ENCODE assay signal across 15 cellular contexts in genomic region chr18:35131387-35132283, GRCh38.
DNase-seq lines count a peak whose midpoint lies in the region; ATAC-seq and TF ChIP-seq lines count a peak whose summit lies in the region.
"Had no signal": no experiment of that assay in that cellular context is flagged by ENCODE, and none has a peak within 500 bp of the region (broad histone marks: within the 10 kb centered on the region; RNA-seq: fewer than 3 reads in every experiment).

No MANE protein-coding gene starts in this region.

- no peak for TF ChIP-seq CTCF in GM10248 (IDR thresholded peaks at IDR 0.05; ENCODE audit: control extremely low read depth, extremely low read depth, low read depth, missing control alignments)

- H3K36me3 Mint-ChIP-seq in activated T-cell treated with anti-CD3 and anti-CD28 coated beads, Interleukin-2, amount 50 U/mL, for 24 hours (ENCODE audit: low read depth): peaks cover 96% of the 10 kb centered on the region
- H3K36me3 Mint-ChIP-seq in memory B cell: peaks cover 59% of the 10 kb centered on the region

- no peaks in the 10 kb centered on the region for H3K9me3 Mint-ChIP-seq in activated T-cell treated with anti-CD3 and anti-CD28 coated beads, Interleukin-2, amount 50 U/mL, for 24 hours
- H3K9me3 Mint-ChIP-seq in memory B cell: no peaks in the 10 kb centered on the region
- H3K9me3 Mint-ChIP-seq: nephron had no signal

- POLR2A ChIA-PET in GM10248 (lab: Yijun Ruan, JAX): no interaction called here

- no peaks in the 10 kb centered on the region for H3K4me1 Mint-ChIP-seq in activated T-cell treated with anti-CD3 and anti-CD28 coated beads, Interleukin-2, amount 50 U/mL, for 24 hours (ENCODE audit: low read depth)
- peaks cover 3% of the 10 kb centered on the region for H3K4me1 Mint-ChIP-seq in memory B cell
- H3K4me1 Mint-ChIP-seq: nephron had no signal

- no peak overlapping the region for H3K4me3 Mint-ChIP-seq in activated T-cell treated with anti-CD3 and anti-CD28 coated beads, Interleukin-2, amount 50 U/mL, for 24 hours
- no peak overlapping the region for H3K4me3 Mint-ChIP-seq in memory B cell
- H3K4me3 Mint-ChIP-seq: activated CD4-positive, alpha-beta T cell treated with anti-CD3 and anti-CD28 coated beads for 36 hours; nephron had no signal

- ATAC-seq in esophagus mucosa (peak; percentile 28), memory B cell (ENCODE audit: low read depth) (no peak), GM19351 (IDR thresholded peaks at IDR 0.05; ENCODE audit: unreplicated experiment) (no peak)
- ATAC-seq: activated CD4-positive, alpha-beta T cell treated with anti-CD3 and anti-CD28 coated beads for 36 hours had no signal

- H3K27ac Mint-ChIP-seq in activated T-cell treated with anti-CD3 and anti-CD28 coated beads, Interleukin-2, amount 50 U/mL, for 24 hours: peak overlapping the region; percentile 16
- peak overlapping the region; percentile 63 for H3K27ac Mint-ChIP-seq in memory B cell
- H3K27ac Mint-ChIP-seq: nephron had no signal

- no peaks in the 10 kb centered on the region for H3K27me3 Mint-ChIP-seq in activated T-cell treated with anti-CD3 and anti-CD28 coated beads, Interleukin-2, amount 50 U/mL, for 24 hours
- H3K27me3 Mint-ChIP-seq in memory B cell: no peaks in the 10 kb centered on the region
- H3K27me3 Mint-ChIP-seq: activated CD4-positive, alpha-beta T cell treated with anti-CD3 and anti-CD28 coated beads for 36 hours had no signal

- CTCF ChIA-PET in GM10248 (lab: Yijun Ruan, JAX): interaction anchor here (2.2 to 4.5 kb wide), 3 partner anchors 9 to 105 kb away, joined by 5 to 24 read pairs (median 16); no protein-coding TSS in a partner anchor

- DNase-seq in activated T-cell treated with anti-CD3 and anti-CD28 coated beads, Interleukin-2, amount 50 U/mL, for 24 hours: no peak
- DNase-seq in activated T-cell treated with anti-CD3 and anti-CD28 coated beads for 4 hours (no peak), memory B cell (ENCODE audit: low spot score in 2 of 2) (no peak), superior temporal gyrus (ENCODE audit: extremely low spot score) (peak; percentile 84), GM10248 (ENCODE audit: extremely low spot score) (no peak), glomerular visceral epithelial cell (ENCODE audit: extremely low spot score) (no peak)
- DNase-seq: activated CD4-positive, alpha-beta T cell treated with anti-CD3 and anti-CD28 coated beads for 36 hours; activated gamma-delta T cell; colonic mucosa; GF-D8; NCI-H446 treated with DMSO at 0.1 percent for 48 hours; trophoblast cell had no signal
